2 cellular contexts compared by ENCODE assay signal in genomic region chr6:150575840-150576239, GRCh38.
TF ChIP-seq lines count a peak whose summit lies in the region.

No MANE protein-coding gene starts in this region.

TF ChIP-seq in HepG2, 621 proteins besides CTCF, POLR2A, EP300 and RAD21:
- TF ChIP-seq, protein P1, sequence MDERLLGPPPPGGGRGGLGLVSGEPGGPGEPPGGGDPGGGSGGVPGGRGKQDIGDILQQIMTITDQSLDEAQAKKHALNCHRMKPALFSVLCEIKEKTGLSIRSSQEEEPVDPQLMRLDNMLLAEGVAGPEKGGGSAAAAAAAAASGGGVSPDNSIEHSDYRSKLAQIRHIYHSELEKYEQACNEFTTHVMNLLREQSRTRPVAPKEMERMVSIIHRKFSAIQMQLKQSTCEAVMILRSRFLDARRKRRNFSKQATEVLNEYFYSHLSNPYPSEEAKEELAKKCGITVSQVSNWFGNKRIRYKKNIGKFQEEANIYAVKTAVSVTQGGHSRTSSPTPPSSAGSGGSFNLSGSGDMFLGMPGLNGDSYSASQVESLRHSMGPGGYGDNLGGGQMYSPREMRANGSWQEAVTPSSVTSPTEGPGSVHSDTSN (CRISPR knock-in tag; IDR thresholded peaks at IDR 0.05) = no peak
- TF ChIP-seq MEIS2 (CRISPR knock-in tag; IDR thresholded peaks at IDR 0.05) (no peak), MAFK (conservative IDR thresholded peaks at IDR 0.05 in 1 of 2, IDR thresholded peaks at IDR 0.05 in 1 of 2; ENCODE audit: low read length in 2 of 2) (peak; percentile 35 to 52; a peak in 3 of 4 replicates), HNF4G (IDR thresholded peaks at IDR 0.05; ENCODE audit: borderline replicate concordance, low read depth, low read length) (no peak), HNF4G (CRISPR knock-in tag; IDR thresholded peaks at IDR 0.05; ENCODE audit: borderline replicate concordance, low read depth) (no peak)
- TF ChIP-seq, protein P2, sequence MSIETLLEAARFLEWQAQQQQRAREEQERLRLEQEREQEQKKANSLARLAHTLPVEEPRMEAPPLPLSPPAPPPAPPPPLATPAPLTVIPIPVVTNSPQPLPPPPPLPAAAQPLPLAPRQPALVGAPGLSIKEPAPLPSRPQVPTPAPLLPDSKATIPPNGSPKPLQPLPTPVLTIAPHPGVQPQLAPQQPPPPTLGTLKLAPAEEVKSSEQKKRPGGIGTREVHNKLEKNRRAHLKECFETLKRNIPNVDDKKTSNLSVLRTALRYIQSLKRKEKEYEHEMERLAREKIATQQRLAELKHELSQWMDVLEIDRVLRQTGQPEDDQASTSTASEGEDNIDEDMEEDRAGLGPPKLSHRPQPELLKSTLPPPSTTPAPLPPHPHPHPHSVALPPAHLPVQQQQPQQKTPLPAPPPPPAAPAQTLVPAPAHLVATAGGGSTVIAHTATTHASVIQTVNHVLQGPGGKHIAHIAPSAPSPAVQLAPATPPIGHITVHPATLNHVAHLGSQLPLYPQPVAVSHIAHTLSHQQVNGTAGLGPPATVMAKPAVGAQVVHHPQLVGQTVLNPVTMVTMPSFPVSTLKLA (IDR thresholded peaks at IDR 0.05) = peak; percentile 69; the same call in 1 of the 2 replicates

TF ChIP-seq in K562, 482 proteins besides CTCF, POLR2A, EP300 and RAD21:
- TF ChIP-seq ZNF316 (IDR thresholded peaks at IDR 0.05) (peak; percentile 28; the same call in 1 of the 2 replicates), MAFG (tag; conservative IDR thresholded peaks at IDR 0.05) (0 out of 2 replicates have a peak, but pooled peaks have one; percentile 19), ZNF609 (CRISPR knock-in tag; IDR thresholded peaks at IDR 0.05; ENCODE audit: borderline replicate concordance) (no peak), ZZZ3 (IDR thresholded peaks at IDR 0.05) (no peak), BRD4 (IDR thresholded peaks at IDR 0.05) (no peak), DLX4 (CRISPR knock-in tag; IDR thresholded peaks at IDR 0.05) (no peak), C11orf30 (IDR thresholded peaks at IDR 0.05; ENCODE audit: low read depth) (peak; percentile 31; the same call in 1 of the 2 replicates), CREM (IDR thresholded peaks at IDR 0.05; ENCODE audit: low read depth) (no peak), MEIS2 (IDR thresholded peaks at IDR 0.05; ENCODE audit: partially characterized antibody) (peak; percentile 43), TRIM24 (IDR thresholded peaks at IDR 0.05) (no peak), IRF9 (tag; IDR thresholded peaks at IDR 0.05) (no peak), SLC30A9 (CRISPR knock-in tag; IDR thresholded peaks at IDR 0.05) (no peak), ARHGAP35 (IDR thresholded peaks at IDR 0.05; ENCODE audit: partially characterized antibody) (no peak), ZNF212 (CRISPR knock-in tag; IDR thresholded peaks at IDR 0.05) (no peak), MCM2 (IDR thresholded peaks at IDR 0.05; ENCODE audit: low read depth) (no peak), NUFIP1 (IDR thresholded peaks at IDR 0.05; ENCODE audit: partially characterized antibody) (no peak), ESRRB (CRISPR knock-in tag; IDR thresholded peaks at IDR 0.05; ENCODE audit: borderline replicate concordance) (no peak)
- TF ChIP-seq, protein P3, sequence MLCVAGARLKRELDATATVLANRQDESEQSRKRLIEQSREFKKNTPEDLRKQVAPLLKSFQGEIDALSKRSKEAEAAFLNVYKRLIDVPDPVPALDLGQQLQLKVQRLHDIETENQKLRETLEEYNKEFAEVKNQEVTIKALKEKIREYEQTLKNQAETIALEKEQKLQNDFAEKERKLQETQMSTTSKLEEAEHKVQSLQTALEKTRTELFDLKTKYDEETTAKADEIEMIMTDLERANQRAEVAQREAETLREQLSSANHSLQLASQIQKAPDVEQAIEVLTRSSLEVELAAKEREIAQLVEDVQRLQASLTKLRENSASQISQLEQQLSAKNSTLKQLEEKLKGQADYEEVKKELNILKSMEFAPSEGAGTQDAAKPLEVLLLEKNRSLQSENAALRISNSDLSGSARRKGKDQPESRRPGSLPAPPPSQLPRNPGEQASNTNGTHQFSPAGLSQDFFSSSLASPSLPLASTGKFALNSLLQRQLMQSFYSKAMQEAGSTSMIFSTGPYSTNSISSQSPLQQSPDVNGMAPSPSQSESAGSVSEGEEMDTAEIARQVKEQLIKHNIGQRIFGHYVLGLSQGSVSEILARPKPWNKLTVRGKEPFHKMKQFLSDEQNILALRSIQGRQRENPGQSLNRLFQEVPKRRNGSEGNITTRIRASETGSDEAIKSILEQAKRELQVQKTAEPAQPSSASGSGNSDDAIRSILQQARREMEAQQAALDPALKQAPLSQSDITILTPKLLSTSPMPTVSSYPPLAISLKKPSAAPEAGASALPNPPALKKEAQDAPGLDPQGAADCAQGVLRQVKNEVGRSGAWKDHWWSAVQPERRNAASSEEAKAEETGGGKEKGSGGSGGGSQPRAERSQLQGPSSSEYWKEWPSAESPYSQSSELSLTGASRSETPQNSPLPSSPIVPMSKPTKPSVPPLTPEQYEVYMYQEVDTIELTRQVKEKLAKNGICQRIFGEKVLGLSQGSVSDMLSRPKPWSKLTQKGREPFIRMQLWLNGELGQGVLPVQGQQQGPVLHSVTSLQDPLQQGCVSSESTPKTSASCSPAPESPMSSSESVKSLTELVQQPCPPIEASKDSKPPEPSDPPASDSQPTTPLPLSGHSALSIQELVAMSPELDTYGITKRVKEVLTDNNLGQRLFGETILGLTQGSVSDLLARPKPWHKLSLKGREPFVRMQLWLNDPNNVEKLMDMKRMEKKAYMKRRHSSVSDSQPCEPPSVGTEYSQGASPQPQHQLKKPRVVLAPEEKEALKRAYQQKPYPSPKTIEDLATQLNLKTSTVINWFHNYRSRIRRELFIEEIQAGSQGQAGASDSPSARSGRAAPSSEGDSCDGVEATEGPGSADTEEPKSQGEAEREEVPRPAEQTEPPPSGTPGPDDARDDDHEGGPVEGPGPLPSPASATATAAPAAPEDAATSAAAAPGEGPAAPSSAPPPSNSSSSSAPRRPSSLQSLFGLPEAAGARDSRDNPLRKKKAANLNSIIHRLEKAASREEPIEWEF (CRISPR knock-in tag; IDR thresholded peaks at IDR 0.05) = no peak
- TF ChIP-seq, protein P4, sequence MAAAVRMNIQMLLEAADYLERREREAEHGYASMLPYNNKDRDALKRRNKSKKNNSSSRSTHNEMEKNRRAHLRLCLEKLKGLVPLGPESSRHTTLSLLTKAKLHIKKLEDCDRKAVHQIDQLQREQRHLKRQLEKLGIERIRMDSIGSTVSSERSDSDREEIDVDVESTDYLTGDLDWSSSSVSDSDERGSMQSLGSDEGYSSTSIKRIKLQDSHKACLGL (CRISPR knock-in tag; IDR thresholded peaks at IDR 0.05; ENCODE audit: borderline replicate concordance, poor library complexity, severe bottlenecking) = no peak
- TF ChIP-seq, protein P5, sequence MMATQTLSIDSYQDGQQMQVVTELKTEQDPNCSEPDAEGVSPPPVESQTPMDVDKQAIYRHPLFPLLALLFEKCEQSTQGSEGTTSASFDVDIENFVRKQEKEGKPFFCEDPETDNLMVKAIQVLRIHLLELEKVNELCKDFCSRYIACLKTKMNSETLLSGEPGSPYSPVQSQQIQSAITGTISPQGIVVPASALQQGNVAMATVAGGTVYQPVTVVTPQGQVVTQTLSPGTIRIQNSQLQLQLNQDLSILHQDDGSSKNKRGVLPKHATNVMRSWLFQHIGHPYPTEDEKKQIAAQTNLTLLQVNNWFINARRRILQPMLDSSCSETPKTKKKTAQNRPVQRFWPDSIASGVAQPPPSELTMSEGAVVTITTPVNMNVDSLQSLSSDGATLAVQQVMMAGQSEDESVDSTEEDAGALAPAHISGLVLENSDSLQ (IDR thresholded peaks at IDR 0.05) = peak; percentile 72; the same call in 1 of the 2 replicates
- TF ChIP-seq, protein P6, sequence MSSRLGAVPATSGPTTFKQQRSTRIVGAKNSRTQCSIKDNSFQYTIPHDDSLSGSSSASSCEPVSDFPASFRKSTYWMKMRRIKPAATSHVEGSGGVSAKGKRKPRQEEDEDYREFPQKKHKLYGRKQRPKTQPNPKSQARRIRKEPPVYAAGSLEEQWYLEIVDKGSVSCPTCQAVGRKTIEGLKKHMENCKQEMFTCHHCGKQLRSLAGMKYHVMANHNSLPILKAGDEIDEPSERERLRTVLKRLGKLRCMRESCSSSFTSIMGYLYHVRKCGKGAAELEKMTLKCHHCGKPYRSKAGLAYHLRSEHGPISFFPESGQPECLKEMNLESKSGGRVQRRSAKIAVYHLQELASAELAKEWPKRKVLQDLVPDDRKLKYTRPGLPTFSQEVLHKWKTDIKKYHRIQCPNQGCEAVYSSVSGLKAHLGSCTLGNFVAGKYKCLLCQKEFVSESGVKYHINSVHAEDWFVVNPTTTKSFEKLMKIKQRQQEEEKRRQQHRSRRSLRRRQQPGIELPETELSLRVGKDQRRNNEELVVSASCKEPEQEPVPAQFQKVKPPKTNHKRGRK (tag; IDR thresholded peaks at IDR 0.05) = no peak
